ENCODE assay signal across 9 cellular contexts in the genomic region with DNA sequence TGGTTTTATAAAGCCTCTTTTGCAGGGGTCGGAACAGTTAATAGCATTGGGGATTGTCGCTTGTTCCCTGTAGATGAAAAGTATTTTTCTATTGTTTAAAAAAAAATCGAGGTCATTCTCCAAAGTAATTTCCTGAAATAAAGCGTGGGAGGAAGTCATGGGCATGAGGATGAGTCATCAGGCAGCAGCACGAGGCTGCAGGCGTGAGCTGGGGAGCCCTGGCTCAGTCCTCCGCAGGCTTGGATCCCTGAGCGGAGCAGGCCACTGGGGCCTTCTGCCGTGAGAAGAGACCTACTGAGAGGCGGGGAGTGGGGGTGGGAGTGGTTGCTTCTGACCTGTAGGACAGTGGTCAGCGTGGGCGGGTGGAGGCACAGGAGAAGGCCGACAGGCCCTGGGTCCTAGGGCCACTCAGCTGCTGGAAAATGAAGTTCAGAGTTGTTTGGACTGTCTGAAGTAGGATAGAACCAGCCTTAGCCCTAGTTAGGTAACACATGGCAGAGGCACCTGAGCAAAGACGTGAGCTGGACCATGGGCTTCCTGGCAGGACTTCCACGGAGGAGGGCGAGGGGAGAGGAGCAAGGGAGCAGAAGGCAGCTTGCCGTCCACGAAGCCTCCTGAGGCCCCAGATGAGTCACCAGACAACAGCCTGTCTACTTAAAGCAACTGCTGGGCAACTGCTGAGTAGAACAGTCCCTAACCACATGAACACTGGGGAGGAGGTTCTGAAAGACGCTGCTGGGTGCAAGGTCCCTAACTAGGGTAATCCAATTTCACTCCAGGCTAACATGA. TPM values are rescaled to one million over a fixed set of nuclear protein-coding genes. Genes with fewer than 3 reads are reported as not detected.
DNase-seq lines count a peak whose midpoint lies in the region; ATAC-seq and TF ChIP-seq lines count a peak whose summit lies in the region.
"Had no signal": no experiment of that assay in that cellular context is flagged by ENCODE, and none has a peak within 500 bp of the region (broad histone marks: within the 10 kb centered on the region; RNA-seq: fewer than 3 reads in every experiment).

No MANE protein-coding gene starts in this region.

- peak overlapping the region; percentile 9 for H3K4me2 ChIP-seq in PC-3 (ENCODE audit: low read length)

- peak in 1 of 2 donors; percentile 65 for TF ChIP-seq POLR2A in adrenal gland (IDR thresholded peaks at IDR 0.05)
- no peak for TF ChIP-seq POLR2A in heart left ventricle (IDR thresholded peaks at IDR 0.05)

- WGBS in adrenal gland, 4 donors, result 8 to 14% (median 12%) methylated on average over 19 of the region's 19 CpGs
- 21 to 41% (median 24%) methylated on average over 18 to 19 of the region's 19 CpGs for WGBS in heart left ventricle, 4 donors

- intact Hi-C loops in A673 (cut with micrococcal nuclease; ENCODE audit: unreplicated experiment) (no loop called here), PC-3 (cut with micrococcal nuclease) (no loop called here), adrenal gland (cut with DNase I) (no loop called here), heart left ventricle (cut with DNase I) (no loop called here)

- H3K4me3 ChIP-seq in A673 (ENCODE audit: low read depth, low read length, poor library complexity, severe bottlenecking) (no peak overlapping the region), PC-3 (ENCODE audit: low read length) (no peak overlapping the region), adrenal gland (no peak overlapping the region), heart left ventricle (peak overlapping the region in 1 of 12 donors; percentile 19)
- H3K4me3 ChIP-seq: cardiac muscle cell had no signal

- H3K27me3 ChIP-seq in A673 (replicated peaks; ENCODE audit: insufficient read depth, low read depth, low read length, poor library complexity) (no peaks in the 10 kb centered on the region), PC-3 (ENCODE audit: low read length) (no peaks in the 10 kb centered on the region), adrenal gland (no peaks in the 10 kb centered on the region), heart left ventricle (no peaks in the 10 kb centered on the region)
- H3K27me3 ChIP-seq: cardiac muscle cell had no signal

- POLR2A ChIA-PET in A673 (lab: Charles Lee; ENCODE audit: low non-redundant PET) (interaction anchor here (0.7 kb wide), 1 partner anchor 30 kb away, joined by 9 read pairs; no protein-coding TSS in a partner anchor), PC-3 (lab: Charles Lee; ENCODE audit: unreplicated experiment) (interaction anchor here (0.6 to 1.5 kb wide), 3 partner anchors 19 to 709 kb away, joined by 4 to 7 read pairs (median 4); a partner anchor contains a TSS)

- H3K9ac ChIP-seq in PC-3 (ENCODE audit: low read length), result peak overlapping the region; percentile 54

- peaks cover 19% of the 10 kb centered on the region for H3K4me1 ChIP-seq in A673 (ENCODE audit: insufficient read depth, low read length, poor library complexity, severe bottlenecking)
- H3K4me1 ChIP-seq in PC-3 (ENCODE audit: insufficient read depth, low read length), result peaks cover 31% of the 10 kb centered on the region
- H3K4me1 ChIP-seq in adrenal gland (replicated peaks in 1 of 2), result peaks cover 26 to 48% of the 10 kb centered on the region in 2 donors
- peaks cover 15 to 61% (median 46%) of the 10 kb centered on the region in 12 donors for H3K4me1 ChIP-seq in heart left ventricle

- H3K27ac ChIP-seq in A673 (ENCODE audit: low read depth, low read length, poor library complexity, severe bottlenecking) (peak overlapping the region; percentile 87), PC-3 (ENCODE audit: low read length) (peak overlapping the region; percentile 77), adrenal gland (peak overlapping the region; percentile 89 to 99 (median 96)), heart left ventricle (peak overlapping the region; percentile 77 to 94 (median 88))
- H3K27ac ChIP-seq: cardiac muscle cell had no signal

- peaks cover 14% of the 10 kb centered on the region for H3F3A ChIP-seq in PC-3 (ENCODE audit: low read length, unreplicated experiment)

- peak overlapping the region; percentile 48 for H2AFZ ChIP-seq in PC-3 (ENCODE audit: low read length)

- no peaks in the 10 kb centered on the region for H4K20me1 ChIP-seq in PC-3 (ENCODE audit: low read length)

- CTCF ChIA-PET in A673 (lab: Charles Lee) (interaction anchor here (0.5 to 0.6 kb wide), 2 partner anchors 26 to 212 kb away, joined by 3 read pairs; no protein-coding TSS in a partner anchor), PC-3 (lab: Charles Lee) (no interaction called here)

- no peaks in the 10 kb centered on the region for H3K36me3 ChIP-seq in A673 (ENCODE audit: insufficient read depth, low read length, poor library complexity, severe bottlenecking)
- peaks cover 5% of the 10 kb centered on the region; the same call in 1 of the 2 replicates for H3K36me3 ChIP-seq in PC-3 (ENCODE audit: low read depth, low read length)
- H3K36me3 ChIP-seq in adrenal gland (replicated peaks in 1 of 2), result no peaks in the 10 kb centered on the region
- H3K36me3 ChIP-seq in heart left ventricle, result no peaks in the 10 kb centered on the region
- H3K36me3 ChIP-seq: cardiac muscle cell had no signal

- TF ChIP-seq CTCF in A673 (conservative IDR thresholded peaks at IDR 0.05; ENCODE audit: low read depth, low read length) (no peak), PC-3 (conservative IDR thresholded peaks at IDR 0.05; ENCODE audit: low read depth, low read length) (no peak), adrenal gland (IDR thresholded peaks at IDR 0.05) (no peak), heart left ventricle (IDR thresholded peaks at IDR 0.05) (no peak)

- no peaks in the 10 kb centered on the region for H3K79me2 ChIP-seq in PC-3 (ENCODE audit: low read length)

- DNase-seq in A673 (ENCODE audit: low spot score), result peak; percentile 95
- DNase-seq in PC-3, result peak; percentile 92
- DNase-seq in adrenal gland, result peak; percentile 88 to 97 (median 95)
- DNase-seq in heart left ventricle, result peak; percentile 90 to 95 (median 93)
- DNase-seq in pulmonary artery endothelial cell (ENCODE audit: low read depth, low spot score), result peak; percentile 87
- DNase-seq in hippocampal formation (lab: John Stamatoyannopoulos, UW), result no peak
- DNase-seq in SK-N-DZ (ENCODE audit: low spot score), result no peak

- H3K9me3 ChIP-seq in A673 (ENCODE audit: low read depth, low read length, poor library complexity, severe bottlenecking), result no peaks in the 10 kb centered on the region
- peaks cover 6% of the 10 kb centered on the region for H3K9me3 ChIP-seq in PC-3 (ENCODE audit: low read length)
- H3K9me3 ChIP-seq in adrenal gland (replicated peaks in 1 of 3), result no peaks in the 10 kb centered on the region
- peaks cover 0 to 6% (median 0%) of the 10 kb centered on the region in 12 donors for H3K9me3 ChIP-seq in heart left ventricle

- no peaks in the 10 kb centered on the region for H3K9me2 ChIP-seq in PC-3 (replicated peaks; ENCODE audit: low read length)

- BruUV-seq in A673 (replicated peaks; lab: Mats Ljungman, UMichigan), result TSS peak; percentile 91
- BruUV-seq in PC-3 (replicated peaks; lab: Mats Ljungman, UMichigan), result no TSS peak

- ATAC-seq in GM21576 (IDR thresholded peaks at IDR 0.05; ENCODE audit: unreplicated experiment), result peak; percentile 67
- peak; percentile 62 for ATAC-seq in PC-3
- ATAC-seq in heart left ventricle, result peak; percentile 76 to 95 (median 93)

RNA-seq across cellular contexts. Expression of a gene that starts 21.1 kb away (rescaled TPM):
- 11.0 and 13.3 TPM in 2 replicates for total RNA-seq in A673 (2021)
- total RNA-seq in PC-3 (2014; rRNA removed), result 317 and 333 TPM in 2 replicates
- total RNA-seq in adrenal gland, result 100 to 1,000 TPM in 5 of 8 donors, 10 to 100 TPM in 3; 44.3 to 248 (median 120) TPM
- polyA plus RNA-seq in adrenal gland, result 100 to 1,000 TPM in 2 of 3 donors, 10 to 100 TPM in 1; 46.6 to 241 (median 174) TPM
- total RNA-seq in heart left ventricle, result 100 to 1,000 TPM; 143 to 372 (median 197) TPM
- 100 to 1,000 TPM; 272 to 311 TPM for polyA plus RNA-seq in heart left ventricle
- 48.6 and 60.1 TPM in 2 replicates for total RNA-seq in pulmonary artery endothelial cell
- not detected in 2 replicates for polyA plus RNA-seq in SK-N-DZ (2014; cell fraction: cytosol; rRNA removed)
- polyA plus RNA-seq in SK-N-DZ (2014; cell fraction: nucleus; rRNA removed), result 1.3 TPM in 1 of 2 replicates, not detected in the other

RNA-seq across cellular contexts. Expression of a gene that starts 56.5 kb away (rescaled TPM):
- total RNA-seq in A673 (2021), result 150 and 164 TPM in 2 replicates
- 73.9 and 75.9 TPM in 2 replicates for total RNA-seq in PC-3 (2014; rRNA removed)
- 100 to 1,000 TPM in 2 of 8 donors, 10 to 100 TPM in 6; 44.5 to 132 (median 85.2) TPM for total RNA-seq in adrenal gland
- polyA plus RNA-seq in adrenal gland, result 100 to 1,000 TPM in 1 of 3 donors, 10 to 100 TPM in 2; 23.2 to 114 (median 25.0) TPM
- 100 to 1,000 TPM in 2 of 9 donors, 10 to 100 TPM in 7; 58.9 to 159 (median 80.1) TPM for total RNA-seq in heart left ventricle
- 10 to 100 TPM; 23.8 to 66.7 TPM for polyA plus RNA-seq in heart left ventricle
- total RNA-seq in pulmonary artery endothelial cell, result 22.9 and 23.7 TPM in 2 replicates
- polyA plus RNA-seq in SK-N-DZ (2014; cell fraction: cytosol; rRNA removed), result 41.2 and 49.6 TPM in 2 replicates
- polyA plus RNA-seq in SK-N-DZ (2014; cell fraction: nucleus; rRNA removed), result 10.2 and 20.9 TPM in 2 replicates

Comparison
In these comparisons a context has a peak if more than half of its experiments do, and no peak if none do; other contexts are left out.
1. DNase-seq: peak in A673 (single experiment), PC-3 (single experiment), adrenal gland (7 of 7), heart left ventricle (5 of 5) and pulmonary artery endothelial cell (single experiment); none in hippocampal formation (0 of 2) and SK-N-DZ (single experiment).
2. Peak in every context shown above with its lines, with median percentiles within 50 percentile points of each other: H3K27ac ChIP-seq and ATAC-seq.